19 cellular contexts compared by ENCODE assay signal in the genomic region with DNA sequence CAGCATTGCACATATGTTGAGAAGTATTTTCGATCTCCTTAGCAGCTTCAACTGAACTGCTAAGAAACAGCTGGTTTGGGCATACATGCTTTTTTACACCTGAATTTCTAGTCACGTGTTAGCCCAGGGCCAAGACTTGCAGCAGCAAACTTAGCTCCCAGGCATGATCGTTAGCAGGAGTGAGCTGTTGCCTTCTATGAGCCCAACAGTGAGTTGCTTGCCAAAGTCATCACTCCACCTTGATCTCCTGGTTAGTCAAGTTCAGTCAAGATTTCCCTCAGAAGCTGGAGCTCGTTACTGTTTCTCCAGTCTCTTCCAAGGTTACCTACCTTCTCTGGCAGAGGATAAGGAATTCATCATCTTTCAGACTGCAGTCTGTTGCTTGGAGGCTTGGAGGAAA.
A peak's percentile ranks its signal among the peaks of the same experiment; 100 is the strongest.
DNase-seq lines count a peak whose midpoint lies in the region; ATAC-seq and TF ChIP-seq lines count a peak whose summit lies in the region.
"Had no signal": no experiment of that assay in that cellular context is flagged by ENCODE, and none has a peak within 500 bp of the region (broad histone marks: within the 10 kb centered on the region; RNA-seq: fewer than 3 reads in every experiment).

No MANE protein-coding gene starts in this region.

- H3K27ac ChIP-seq in breast epithelium (no peak overlapping the region), neural progenitor cell (no peak overlapping the region), esophagus muscularis mucosa (replicated peaks in 1 of 4) (no peak overlapping the region)
- H3K27ac ChIP-seq: BLaER1 treated with 17β-estradiol and CSF1 and Interleukin-3, amounts not matched to agents 10 nM and 100 nM; GM23248 had no signal

- no peak overlapping the region for H3K9ac ChIP-seq in neural progenitor cell
- H3K9ac ChIP-seq: BLaER1 treated with 17β-estradiol and CSF1 and Interleukin-3, amounts not matched to agents 10 nM and 100 nM; GM23248 had no signal

- H3K27me3 Mint-ChIP-seq in neural progenitor cell (ENCODE audit: insufficient read depth, low read depth): no peaks in the 10 kb centered on the region
- H3K27me3 Mint-ChIP-seq: B cell had no signal

- H3K4me1 ChIP-seq in breast epithelium (no peaks in the 10 kb centered on the region), neural progenitor cell (peaks cover 51% of the 10 kb centered on the region), esophagus muscularis mucosa (no peaks in the 10 kb centered on the region)

- H3K9me3 ChIP-seq in breast epithelium (no peaks in the 10 kb centered on the region), neural progenitor cell (ENCODE audit: low read depth) (no peaks in the 10 kb centered on the region), esophagus muscularis mucosa (no peaks in the 10 kb centered on the region)
- H3K9me3 ChIP-seq: BLaER1 treated with 17β-estradiol and CSF1 and Interleukin-3, amounts not matched to agents 10 nM and 100 nM had no signal

- H3K9me3 Mint-ChIP-seq in neural progenitor cell: no peaks in the 10 kb centered on the region

- no peak overlapping the region for H3K4me2 ChIP-seq in neural progenitor cell
- H3K4me2 ChIP-seq: BLaER1 treated with 17β-estradiol and CSF1 and Interleukin-3, amounts not matched to agents 10 nM and 100 nM had no signal

- no peaks in the 10 kb centered on the region for H3K79me2 ChIP-seq in neural progenitor cell (ENCODE audit: low read depth)

- in situ Hi-C loops in T47D (cut with HindIII; ENCODE audit: low pct_unique_long_range_greater_than_20kb, low sequenced_read_pairs): no loop called here

- H3K36me3 Mint-ChIP-seq in neural progenitor cell: no peaks in the 10 kb centered on the region
- H3K36me3 Mint-ChIP-seq: CD8-positive, alpha-beta memory T cell had no signal

- DNase-seq in T47D (ENCODE audit: low read depth in 1 of 2, low spot score in 1 of 2) (peak; percentile 4 to 70), breast epithelium (ENCODE audit: low spot score in 2 of 2) (no peak), epithelial cell of esophagus (ENCODE audit: low read depth) (peak; percentile 68), neural progenitor cell (ENCODE audit: low spot score) (no peak), esophagus muscularis mucosa (ENCODE audit: extremely low spot score) (no peak), NCI-H1417 (lab: John Stamatoyannopoulos, UW) (no peak)
- DNase-seq: 8988T; CD8-positive, alpha-beta memory T cell; COR-L47; DMS 273 treated with DMSO at 0.1 percent for 48 hours; DMS53; DND-41; EL; GM23248; HCEC 1CT had no signal

- TF ChIP-seq EP300 in esophagus muscularis mucosa (IDR thresholded peaks at IDR 0.05): no peak

- peaks cover 54% of the 10 kb centered on the region for H3K4me1 Mint-ChIP-seq in neural progenitor cell
- H3K4me1 Mint-ChIP-seq: B cell; CD8-positive, alpha-beta memory T cell had no signal

- no peak overlapping the region for H2AFZ ChIP-seq in neural progenitor cell (replicated peaks)
- H2AFZ ChIP-seq: GM23248 had no signal

- H3K4me3 Mint-ChIP-seq in neural progenitor cell: no peak overlapping the region
- H3K4me3 Mint-ChIP-seq: B cell; CD8-positive, alpha-beta memory T cell had no signal

- H3K36me3 ChIP-seq in breast epithelium (no peaks in the 10 kb centered on the region), neural progenitor cell (no peaks in the 10 kb centered on the region), esophagus muscularis mucosa (no peaks in the 10 kb centered on the region)
- H3K36me3 ChIP-seq: BLaER1 treated with 17β-estradiol and CSF1 and Interleukin-3, amounts not matched to agents 10 nM and 100 nM had no signal

- intact Hi-C loops in breast epithelium (cut with DNase I; ENCODE audit: low total_unique reads): no loop called here
- intact Hi-C loops in esophagus muscularis mucosa (cut with DNase I): no loop called here

- TF ChIP-seq CTCF in breast epithelium (IDR thresholded peaks at IDR 0.05) (no peak), epithelial cell of esophagus (IDR thresholded peaks at IDR 0.05; ENCODE audit: insufficient read depth, low read depth, low read length, missing control alignments) (no peak), neural progenitor cell (IDR thresholded peaks at IDR 0.05) (no peak), esophagus muscularis mucosa (IDR thresholded peaks at IDR 0.05) (no peak)

- no peak overlapping the region for H3K4me3 ChIP-seq in breast epithelium
- H3K4me3 ChIP-seq in epithelial cell of esophagus (ENCODE audit: low read length): no peak overlapping the region
- H3K4me3 ChIP-seq in neural progenitor cell: no peak overlapping the region
- H3K4me3 ChIP-seq in esophagus muscularis mucosa: no peak overlapping the region
- H3K4me3 ChIP-seq: BLaER1 treated with 17β-estradiol and CSF1 and Interleukin-3, amounts not matched to agents 10 nM and 100 nM; GM12878; GM23248 had no signal

- H3F3A ChIP-seq in neural progenitor cell (ENCODE audit: low read depth): peaks cover 35% of the 10 kb centered on the region

- H3K27me3 ChIP-seq in breast epithelium (no peaks in the 10 kb centered on the region), neural progenitor cell (no peaks in the 10 kb centered on the region), esophagus muscularis mucosa (no peaks in the 10 kb centered on the region)
- H3K27me3 ChIP-seq: BLaER1 treated with 17β-estradiol and CSF1 and Interleukin-3, amounts not matched to agents 10 nM and 100 nM had no signal

- no peak for ATAC-seq in GM19351 (IDR thresholded peaks at IDR 0.05; ENCODE audit: unreplicated experiment)
- ATAC-seq: GM12878 had no signal

- peak overlapping the region; percentile 21 for H3K27ac Mint-ChIP-seq in neural progenitor cell
- H3K27ac Mint-ChIP-seq: B cell; CD8-positive, alpha-beta memory T cell had no signal

- TF ChIP-seq POLR2A in breast epithelium (IDR thresholded peaks at IDR 0.05) (no peak), esophagus muscularis mucosa (IDR thresholded peaks at IDR 0.05; ENCODE audit: low read depth) (no peak)

- 83% methylated on average over 4 of the region's 4 CpGs for WGBS in esophagus muscularis mucosa

- no peaks in the 10 kb centered on the region for H4K20me1 ChIP-seq in neural progenitor cell (ENCODE audit: low read depth)
- H4K20me1 ChIP-seq: BLaER1 treated with 17β-estradiol and CSF1 and Interleukin-3, amounts not matched to agents 10 nM and 100 nM had no signal

Comparison
In these comparisons a context has a peak if more than half of its experiments do, and no peak if none do; other contexts are left out.
1. DNase-seq: peak in T47D (2 of 2) and epithelial cell of esophagus (single experiment); none in breast epithelium (0 of 2), neural progenitor cell (single experiment), esophagus muscularis mucosa (single experiment) and NCI-H1417 (0 of 3).